8 cellular contexts compared by ENCODE assay signal in genomic region chr7:604038-604883, GRCh38.
A peak's percentile ranks its signal among the peaks of the same experiment; 100 is the strongest.
DNase-seq lines count a peak whose midpoint lies in the region; ATAC-seq and TF ChIP-seq lines count a peak whose summit lies in the region.

No MANE protein-coding gene starts in this region.

- in situ Hi-C loops in astrocyte of the cerebellum (cut with HindIII; ENCODE audit: low sequenced_read_pairs): no loop called here

- ATAC-seq in GM19043 (IDR thresholded peaks at IDR 0.05; ENCODE audit: low read depth, unreplicated experiment): peak; percentile 80
- ATAC-seq in HG03175 (IDR thresholded peaks at IDR 0.05; ENCODE audit: unreplicated experiment): peak; percentile 80
- ATAC-seq in foreskin keratinocyte: no peak

- peak; percentile 85 for DNase-seq in T-helper 9 cell
- DNase-seq in astrocyte of the cerebellum (ENCODE audit: low read depth): peak; percentile 48
- peak; percentile 76 for DNase-seq in medulla oblongata (ENCODE audit: extremely low spot score)
- DNase-seq in stimulated activated CD8-positive, alpha-beta memory T cell treated with anti-CD3 and anti-CD28 coated beads, Interleukin-12 subunit alpha, Interleukin-12 subunit beta, amount 100 ng/mL, for 4 hours (ENCODE audit: low read depth): peak; percentile 93
- DNase-seq in foreskin keratinocyte: no peak
- DNase-seq in retina: no peak

- H3K4me3 ChIP-seq in astrocyte of the cerebellum (ENCODE audit: low read depth, low read length): no peak overlapping the region

- no peak overlapping the region for H3K27ac ChIP-seq in foreskin keratinocyte

- TF ChIP-seq CTCF in astrocyte of the cerebellum (IDR thresholded peaks at IDR 0.05; ENCODE audit: low read depth, low read length, missing control alignments): no peak
- no peak for TF ChIP-seq CTCF in foreskin keratinocyte (conservative IDR thresholded peaks at IDR 0.05)

- H3K4me1 ChIP-seq in foreskin keratinocyte: no peaks in the 10 kb centered on the region

- H3K27me3 ChIP-seq in foreskin keratinocyte: no peaks in the 10 kb centered on the region

Comparison
In these comparisons a context has a peak if more than half of its experiments do, and no peak if none do; other contexts are left out.
1. DNase-seq: peak in T-helper 9 cell (single experiment), astrocyte of the cerebellum (single experiment), medulla oblongata (single experiment) and stimulated activated CD8-positive, alpha-beta memory T cell treated with anti-CD3 and anti-CD28 coated beads, Interleukin-12 subunit alpha, Interleukin-12 subunit beta, amount 100 ng/mL, for 4 hours (single experiment); none in foreskin keratinocyte (0 of 2) and retina (single experiment).